2 cellular contexts compared by ENCODE assay signal in genomic region chr16:69429058-69429651, GRCh38.
TF ChIP-seq lines count a peak whose summit lies in the region.

No MANE protein-coding gene starts in this region.

TF ChIP-seq in IMR-90, 13 proteins besides CTCF, POLR2A, EP300 and RAD21:
- TF ChIP-seq MAFK (IDR thresholded peaks at IDR 0.05; ENCODE audit: low read depth, low read length), result peak; percentile 36; the same call in 1 of the 2 replicates

TF ChIP-seq in H1, 55 proteins besides CTCF, POLR2A, EP300 and RAD21:
- peak; percentile 46; the same call in 1 of the 2 replicates for TF ChIP-seq SP1 (IDR thresholded peaks at IDR 0.05; ENCODE audit: low read depth, low read length)
